1 cellular context compared by ENCODE assay signal in genomic region chr4:30396772-30397475, GRCh38.
TF ChIP-seq lines count a peak whose summit lies in the region.

No MANE protein-coding gene starts in this region.

TF ChIP-seq in HCT116, 20 proteins besides CTCF, POLR2A, EP300 and RAD21 (continued from another document):
- TF ChIP-seq ZBTB33 (IDR thresholded peaks at IDR 0.05; ENCODE audit: extremely low read depth, insufficient replicate concordance, low read length) (no peak), CEBPB (IDR thresholded peaks at IDR 0.05; ENCODE audit: low read depth) (no peak), ELF1 (IDR thresholded peaks at IDR 0.05; ENCODE audit: borderline replicate concordance, low read depth) (no peak)
TF ChIP-seq in HCT116: peak in this region for 0.
